In genomic region chr7:66591801-66592596, GRCh38 we compare ENCODE assay signal across 8 cellular contexts. TPM values are rescaled to one million over a fixed set of nuclear protein-coding genes. Genes with fewer than 3 reads are reported as not detected.
DNase-seq lines count a peak whose midpoint lies in the region; ATAC-seq and TF ChIP-seq lines count a peak whose summit lies in the region.

No MANE protein-coding gene starts in this region.

- TF ChIP-seq CTCF in DND-41 (IDR thresholded peaks at IDR 0.05; ENCODE audit: borderline replicate concordance, extremely low read depth, low read length, poor library complexity, severe bottlenecking) (no peak), KMS-11 (conservative IDR thresholded peaks at IDR 0.05; ENCODE audit: low read depth, low read length) (no peak), Peyer's patch (IDR thresholded peaks at IDR 0.05) (no peak), natural killer cell (IDR thresholded peaks at IDR 0.05) (no peak)

- peak overlapping the region; percentile 92 for H3K9ac ChIP-seq in DND-41 (ENCODE audit: low read depth, low read length)
- H3K9ac ChIP-seq in KMS-11: peak overlapping the region; percentile 62; the same call in 1 of the 2 replicates

- intact Hi-C loops in natural killer cell (cut with micrococcal nuclease): loop anchor here (2.0 kb wide), 2 partner anchors 37 to 63 kb away; partner anchors contain the start of gene KCTD7

- peak overlapping the region; percentile 67 for H3K4me2 ChIP-seq in DND-41 (ENCODE audit: insufficient read depth, low read length)
- peak overlapping the region; percentile 98 for H3K4me2 ChIP-seq in KMS-11

- no peaks in the 10 kb centered on the region for H3K9me3 Mint-ChIP-seq in activated T-helper 17 cell treated with anti-CD3 and anti-CD28 coated beads, Interleukin-2, amount 50 U/mL, for 72 hours
- H3K9me3 Mint-ChIP-seq in natural killer cell: no peaks in the 10 kb centered on the region

- peaks cover 58% of the 10 kb centered on the region for H3K79me2 ChIP-seq in DND-41 (ENCODE audit: insufficient read depth, low read length)
- H3K79me2 ChIP-seq in KMS-11 (ENCODE audit: insufficient read depth, low read depth): peaks cover 46% of the 10 kb centered on the region

- peak overlapping the region; percentile 89 for H3K4me3 Mint-ChIP-seq in activated T-helper 17 cell treated with anti-CD3 and anti-CD28 coated beads, Interleukin-2, amount 50 U/mL, for 72 hours
- H3K4me3 Mint-ChIP-seq in natural killer cell: peak overlapping the region; percentile 90

- H3K27me3 ChIP-seq in DND-41 (ENCODE audit: insufficient read depth, low read length, poor library complexity) (no peaks in the 10 kb centered on the region), KMS-11 (ENCODE audit: insufficient read depth, low read depth) (no peaks in the 10 kb centered on the region), Peyer's patch (no peaks in the 10 kb centered on the region)

- H3K36me3 Mint-ChIP-seq in activated T-helper 17 cell treated with anti-CD3 and anti-CD28 coated beads, Interleukin-2, amount 50 U/mL, for 72 hours (ENCODE audit: low read depth): peaks cover 43% of the 10 kb centered on the region
- H3K36me3 Mint-ChIP-seq in natural killer cell: no peaks in the 10 kb centered on the region

- peak overlapping the region; percentile 94 to 99 for H3K4me3 ChIP-seq in DND-41 (ENCODE audit: low read depth in 1 of 2, low read length in 2 of 2)
- no peak overlapping the region for H3K4me3 ChIP-seq in KMS-11 (IDR thresholded peaks at IDR 0.05; ENCODE audit: insufficient read depth, low read depth, low read length)
- H3K4me3 ChIP-seq in Peyer's patch: peak overlapping the region; percentile 79 to 100 (median 88)

- peaks cover 32% of the 10 kb centered on the region for H4K20me1 ChIP-seq in DND-41 (ENCODE audit: insufficient read depth, low read length)
- H4K20me1 ChIP-seq in KMS-11 (ENCODE audit: insufficient read depth): peaks cover 6% of the 10 kb centered on the region; the same call in 1 of the 2 replicates

- peak overlapping the region; percentile 98 for H3K27ac Mint-ChIP-seq in activated T-helper 17 cell treated with anti-CD3 and anti-CD28 coated beads, Interleukin-2, amount 50 U/mL, for 72 hours
- H3K27ac Mint-ChIP-seq in natural killer cell: peak overlapping the region; percentile 93 to 97

- H3K4me1 ChIP-seq in DND-41 (ENCODE audit: insufficient read depth, low read length) (peaks cover 35% of the 10 kb centered on the region), KMS-11 (ENCODE audit: low read depth, poor library complexity, severe bottlenecking) (peaks cover 32% of the 10 kb centered on the region), Peyer's patch (peaks cover 0 to 21% (median 5%) of the 10 kb centered on the region in 4 donors)

- peak overlapping the region; percentile 61 for H2AFZ ChIP-seq in DND-41 (ENCODE audit: low read depth, low read length)
- peak overlapping the region; percentile 63 for H2AFZ ChIP-seq in KMS-11 (ENCODE audit: low read depth)

- no peaks in the 10 kb centered on the region for H3K27me3 Mint-ChIP-seq in activated T-helper 17 cell treated with anti-CD3 and anti-CD28 coated beads, Interleukin-2, amount 50 U/mL, for 72 hours
- H3K27me3 Mint-ChIP-seq in natural killer cell (ENCODE audit: low read depth in 2 of 2): no peaks in the 10 kb centered on the region

- ATAC-seq in DND-41 (ENCODE audit: insufficient read depth, low read depth) (peak; percentile 97), GM21786 (IDR thresholded peaks at IDR 0.05; ENCODE audit: unreplicated experiment) (peak; percentile 98), natural killer cell (peak; percentile 94 to 97 (median 95))
- ATAC-seq in activated T-helper 17 cell treated with anti-CD3 and anti-CD28 coated beads, Interleukin-2, amount 50 U/mL, for 72 hours (replicated peaks): peak; percentile 99

- H3K9me3 ChIP-seq in DND-41 (ENCODE audit: insufficient read depth, low read length, severe bottlenecking) (peaks cover 2% of the 10 kb centered on the region), Peyer's patch (no peaks in the 10 kb centered on the region)

- H3K36me3 ChIP-seq in DND-41 (ENCODE audit: insufficient read depth, low read length) (peaks cover 9% of the 10 kb centered on the region), KMS-11 (ENCODE audit: insufficient read depth) (no peaks in the 10 kb centered on the region), Peyer's patch (peaks cover 0 to 4% (median 0%) of the 10 kb centered on the region in 3 donors)

- TF ChIP-seq POLR2A in Peyer's patch (IDR thresholded peaks at IDR 0.05): peak; percentile 94 to 97

- DNase-seq in DND-41 (peak; percentile 92), Peyer's patch (peak; percentile 92 to 97 (median 96)), fibroblast of peridontal ligament (ENCODE audit: extremely low read depth) (peak; percentile 85), natural killer cell (peak; percentile 79)
- peak; percentile 73 to 88 (median 84) for DNase-seq in stimulated activated naive CD4-positive, alpha-beta T cell (lab: John Stamatoyannopoulos, UW)

- H3K27ac ChIP-seq in DND-41 (ENCODE audit: low read length): peak overlapping the region; percentile 77
- peak overlapping the region; percentile 30 for H3K27ac ChIP-seq in KMS-11
- H3K27ac ChIP-seq in Peyer's patch: peak overlapping the region; percentile 92 to 98 (median 98)

- H3K4me1 Mint-ChIP-seq in activated T-helper 17 cell treated with anti-CD3 and anti-CD28 coated beads, Interleukin-2, amount 50 U/mL, for 72 hours: peaks cover 29% of the 10 kb centered on the region
- peaks cover 33 to 50% of the 10 kb centered on the region in 2 donors for H3K4me1 Mint-ChIP-seq in natural killer cell

RNA-seq across cellular contexts. Expression of gene KCTD7, which starts 36.7 kb away (rescaled TPM):
- total RNA-seq in Peyer's patch (10 to 100 TPM in 2 of 4 donors, 1 to 10 TPM in 2; 6.6 to 20.7 (median 14.3) TPM), natural killer cell (10 to 100 TPM; 29.3 to 33.0 (median 31.7) TPM)
- 10 to 100 TPM; 14.7 to 15.5 TPM for total RNA-seq in activated T-helper 17 cell treated with anti-CD3 and anti-CD28 coated beads, Interleukin-2, amount 50 U/mL, for 72 hours

Comparison
In these comparisons a context has a peak if more than half of its experiments do, and no peak if none do; other contexts are left out.
1. H3K27ac ChIP-seq: peak in every context shown above with its lines; median percentile 98 in Peyer's patch; 77 in DND-41; 30 in KMS-11.